8 cellular contexts compared by ENCODE assay signal in genomic region chr3:57756022-57756527, GRCh38. TPM values are rescaled to one million over a fixed set of nuclear protein-coding genes. Genes with fewer than 3 reads are reported as not detected.
DNase-seq lines count a peak whose midpoint lies in the region; ATAC-seq and TF ChIP-seq lines count a peak whose summit lies in the region.

Gene SLMAP (plus strand): TSS chr3:57756309. CDS start chr3:57757652, 1,343 bp downstream.

- TF ChIP-seq EP300 in ovary (IDR thresholded peaks at IDR 0.05) = no peak

- no peaks in the 10 kb centered on the region for H3K36me3 ChIP-seq in ovary
- no peaks in the 10 kb centered on the region for H3K36me3 ChIP-seq in thyroid gland

- TF ChIP-seq CTCF in GM12864 (IDR thresholded peaks at IDR 0.05; ENCODE audit: low read depth, low read length, missing control alignments) (no peak), ovary (IDR thresholded peaks at IDR 0.05) (no peak), thyroid gland (IDR thresholded peaks at IDR 0.05) (no peak)

- WGBS in ovary, 3 donors = 0% methylated on average over 38 to 41 of the region's 41 CpGs
- WGBS in thyroid gland, 2 donors = 0% methylated on average over 14 to 31 of the region's 41 CpGs

- H3K27me3 ChIP-seq in ovary = no peaks in the 10 kb centered on the region
- H3K27me3 ChIP-seq in thyroid gland = no peaks in the 10 kb centered on the region

- peak; percentile 53 for TF ChIP-seq POLR2A in ovary (IDR thresholded peaks at IDR 0.05)
- peak; percentile 62 to 90 for TF ChIP-seq POLR2A in thyroid gland (IDR thresholded peaks at IDR 0.05)

- peak within 1 kb of the TSS; percentile 76 to 94 for H3K27ac ChIP-seq in ovary
- peak within 1 kb of the TSS; percentile 87 to 95 (median 89) for H3K27ac ChIP-seq in thyroid gland

- intact Hi-C loops in Right ventricle myocardium inferior (cut with DNase I) = loop anchor here (1.0 to 10.0 kb wide), 3 partner anchors 64 to 529 kb away; partner anchors contain the start of genes APPL1 and ARF4
- intact Hi-C loops in ovary (cut with DNase I) = loop anchor here in 2 of 4 donors (5.0 kb wide), 2 partner anchors 64 to 71 kb away; partner anchors contain the start of gene DENND6A (in 1 of the 2)
- intact Hi-C loops in thyroid gland (cut with DNase I) = loop anchor here (10.0 kb wide), 1 partner anchor 201 kb away; the partner anchor contains the start of gene PDE12

- H3K4me3 ChIP-seq in GM12864 (ENCODE audit: low read depth, low read length) (peak within 1 kb of the TSS; percentile 98), ovary (peak within 1 kb of the TSS; percentile 98), thyroid gland (replicated peaks in 1 of 3) (peak within 1 kb of the TSS; percentile 80 to 99 (median 95))

- ATAC-seq in HG02759 (IDR thresholded peaks at IDR 0.05; ENCODE audit: unreplicated experiment) (peak; percentile 95), Right ventricle myocardium inferior (peak; percentile 99)

- H3K9me3 ChIP-seq in ovary (no peaks in the 10 kb centered on the region), thyroid gland (no peaks in the 10 kb centered on the region)

- peak; percentile 92 for DNase-seq in GM12864 (ENCODE audit: low read depth)
- DNase-seq in NCI-H1417 (lab: John Stamatoyannopoulos, UW) = peak; percentile 90 to 96 (median 91)
- DNase-seq in SW 1271 (lab: John Stamatoyannopoulos, UW) = peak; percentile 78 to 94
- peak; percentile 89 for DNase-seq in activated naive CD8-positive, alpha-beta T cell treated with anti-CD3 and anti-CD28 coated beads, Interleukin-2, amount 50 U/mL, for 16 hours (ENCODE audit: low read depth, low spot score)
- DNase-seq in Right ventricle myocardium inferior (ENCODE audit: missing footprints) = peak; percentile 99
- DNase-seq in ovary = peak; percentile 94 to 97 (median 96)
- DNase-seq in thyroid gland = peak; percentile 97 to 99

- peaks cover 9% of the 10 kb centered on the region for H3K4me1 ChIP-seq in ovary (ENCODE audit: insufficient read depth)
- H3K4me1 ChIP-seq in thyroid gland = peaks cover 26 to 31% of the 10 kb centered on the region in 2 donors

RNA-seq across cellular contexts. Expression of gene SLMAP, which starts in this region (rescaled TPM):
- 294 TPM for total RNA-seq in Right ventricle myocardium inferior
- total RNA-seq in ovary = 100 to 1,000 TPM in 1 of 7 donors, 10 to 100 TPM in 6; 45.8 to 113 (median 75.2) TPM
- 10 to 100 TPM; 26.3 to 56.6 TPM for polyA plus RNA-seq in ovary
- 10 to 100 TPM; 79.7 to 89.4 (median 83.4) TPM for total RNA-seq in thyroid gland

Comparison
In these comparisons a context has a peak if more than half of its experiments do, and no peak if none do; other contexts are left out.
1. Peak in every context shown above with its lines: DNase-seq, ATAC-seq, H3K4me3 ChIP-seq and H3K27ac ChIP-seq.